ENCODE assay signal across 14 cellular contexts in genomic region chr6:147578159-147578558, GRCh38.
DNase-seq lines count a peak whose midpoint lies in the region; ATAC-seq and TF ChIP-seq lines count a peak whose summit lies in the region.
"Had no signal": no experiment of that assay in that cellular context is flagged by ENCODE, and none has a peak within 500 bp of the region (broad histone marks: within the 10 kb centered on the region; RNA-seq: fewer than 3 reads in every experiment).

No MANE protein-coding gene starts in this region.

- TF ChIP-seq CTCF in epithelial cell of esophagus (IDR thresholded peaks at IDR 0.05; ENCODE audit: insufficient read depth, low read depth, low read length, missing control alignments) (no peak), GM13977 (IDR thresholded peaks at IDR 0.05; ENCODE audit: extremely low read depth, insufficient read depth, missing control alignments) (no peak)

- in situ Hi-C loops in GM13977 (cut with MboI; ENCODE audit: low pct_unique_long_range_greater_than_20kb, low sequenced_read_pairs, unreplicated experiment), result no loop called here

- no peak for ATAC-seq in HG03108 (IDR thresholded peaks at IDR 0.05; ENCODE audit: unreplicated experiment)

- DNase-seq in HT1080 (ENCODE audit: low read depth) (peak; percentile 51), RKO (ENCODE audit: low spot score) (peak; percentile 3), epithelial cell of esophagus (ENCODE audit: low read depth) (peak; percentile 66), renal cortical epithelial cell (ENCODE audit: low read depth) (peak; percentile 18), GM13977 (ENCODE audit: low spot score) (no peak)
- no peak for DNase-seq in activated CD8-positive, alpha-beta memory T cell treated with anti-CD3 and anti-CD28 coated beads, Interleukin-2, amount 50 U/mL, for 4 hours
- DNase-seq: CD4-positive, CD25-positive, alpha-beta regulatory T cell; KBM-7; MM.1S; NCI-H2029; NCI-H526; SHP77 had no signal

- H3K4me3 ChIP-seq in epithelial cell of esophagus (ENCODE audit: low read length), result no peak overlapping the region
- H3K4me3 ChIP-seq: BLaER1 had no signal

Comparison
In these comparisons a context has a peak if more than half of its experiments do, and no peak if none do; other contexts are left out.
1. DNase-seq: peak in HT1080 (single experiment), RKO (single experiment), epithelial cell of esophagus (single experiment) and renal cortical epithelial cell (single experiment); none in activated CD8-positive, alpha-beta memory T cell treated with anti-CD3 and anti-CD28 coated beads, Interleukin-2, amount 50 U/mL, for 4 hours (single experiment) and GM13977 (single experiment).